ENCODE assay signal across 8 cellular contexts in the genomic region with DNA sequence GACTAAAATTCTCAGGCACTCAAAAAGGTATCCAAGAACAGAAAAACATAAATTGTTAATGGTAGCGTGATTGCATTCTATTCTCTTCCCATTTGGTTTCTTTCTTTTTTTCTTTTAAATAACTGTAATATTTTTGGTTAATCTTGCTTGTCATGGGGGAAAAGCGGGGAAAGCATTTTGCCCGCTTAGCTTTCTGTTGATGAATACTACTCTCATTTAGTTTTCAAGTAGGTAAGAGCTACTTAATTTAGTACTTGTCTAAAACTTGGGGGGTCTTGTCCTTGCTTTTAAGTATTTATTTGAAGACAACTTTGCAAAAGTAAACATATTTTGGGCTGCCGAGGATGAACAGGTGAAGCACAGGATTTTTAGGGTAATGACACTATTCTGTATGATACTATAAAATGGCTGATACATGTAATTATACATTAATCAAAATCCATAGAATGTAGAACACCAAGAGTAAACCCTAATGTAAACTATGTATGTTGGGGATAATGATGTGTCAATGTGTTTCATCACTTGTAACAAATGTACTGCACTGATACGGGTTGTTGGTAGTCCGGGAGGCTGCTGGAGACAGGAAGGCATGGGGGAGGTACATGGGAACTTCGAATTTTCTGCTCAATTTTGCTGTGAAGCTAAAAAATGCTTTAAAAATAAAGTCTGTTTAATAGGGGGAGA. TPM values are rescaled to one million over a fixed set of nuclear protein-coding genes. Genes with fewer than 3 reads are reported as not detected.
DNase-seq lines count a peak whose midpoint lies in the region; ATAC-seq and TF ChIP-seq lines count a peak whose summit lies in the region.

No MANE protein-coding gene starts in this region.

- WGBS in HUES64: 52% methylated on average over 5 of the region's 7 CpGs

- H3K36me3 ChIP-seq in ACC112 (ENCODE audit: insufficient read depth, low read length) (no peaks in the 10 kb centered on the region), HUES64 (ENCODE audit: insufficient read depth, low read length) (no peaks in the 10 kb centered on the region), brain microvascular endothelial cell (replicated peaks) (no peaks in the 10 kb centered on the region), muscle layer of duodenum (ENCODE audit: control insufficient read depth in 1 of 2, insufficient read depth in 2 of 2, low read length in 2 of 2) (peaks cover 0 to 6% of the 10 kb centered on the region in 2 donors)

- DNase-seq in brain microvascular endothelial cell (no peak), ecto neural progenitor cell (ENCODE audit: low spot score) (no peak), DMS153 treated with DMSO at 0.1 percent for 48 hours (lab: John Stamatoyannopoulos, UW; ENCODE audit: unreplicated experiment) (no peak)
- no peak for DNase-seq in stimulated activated CD4-positive, alpha-beta T cell treated with anti-CD3 and anti-CD28 coated beads, Interleukin-12 subunit alpha, Interleukin-12 subunit beta, amount 100 ng/mL, for 4 hours

- H3K27me3 ChIP-seq in ACC112 (ENCODE audit: insufficient read depth, low read length): no peaks in the 10 kb centered on the region
- H3K27me3 ChIP-seq in HUES64 (ENCODE audit: insufficient read depth, low read length): peaks cover 39% of the 10 kb centered on the region; the same call in 1 of the 2 replicates
- no peaks in the 10 kb centered on the region for H3K27me3 ChIP-seq in brain microvascular endothelial cell (replicated peaks)
- no peaks in the 10 kb centered on the region for H3K27me3 ChIP-seq in muscle layer of duodenum (ENCODE audit: low read depth, low read length)

- peaks cover 42% of the 10 kb centered on the region for H3K4me1 ChIP-seq in ACC112 (ENCODE audit: control insufficient read depth, insufficient read depth, low read length, unreplicated experiment)
- H3K4me1 ChIP-seq in HUES64 (ENCODE audit: insufficient read depth, low read length): peaks cover 18% of the 10 kb centered on the region
- H3K4me1 ChIP-seq in muscle layer of duodenum (ENCODE audit: control insufficient read depth in 1 of 2, insufficient read depth in 2 of 2, low read length in 2 of 2): peaks cover 4 to 13% of the 10 kb centered on the region in 2 donors

- in situ Hi-C loops in brain microvascular endothelial cell (cut with HindIII; ENCODE audit: low pct_ligation_motif_present, low sequenced_read_pairs): no loop called here

- peak overlapping the region; percentile 89 for H3K4me3 ChIP-seq in ACC112 (ENCODE audit: low read depth, low read length)
- H3K4me3 ChIP-seq in HUES64 (ENCODE audit: low read length): peak overlapping the region; percentile 92
- peak overlapping the region; percentile 89 for H3K4me3 ChIP-seq in brain microvascular endothelial cell (ENCODE audit: low read depth, low read length)
- H3K4me3 ChIP-seq in muscle layer of duodenum (ENCODE audit: low read depth in 1 of 2, low read length in 2 of 2): peak overlapping the region; percentile 59 to 88

- H3K79me2 ChIP-seq in ACC112 (ENCODE audit: control insufficient read depth, insufficient read depth, low read length, unreplicated experiment): peaks cover 41% of the 10 kb centered on the region

- no peak for TF ChIP-seq CTCF in brain microvascular endothelial cell (IDR thresholded peaks at IDR 0.05; ENCODE audit: low read depth, low read length, missing control alignments)

- no peak for ATAC-seq in GM18858 (IDR thresholded peaks at IDR 0.05; ENCODE audit: unreplicated experiment)

- H3K9me3 ChIP-seq in HUES64 (ENCODE audit: insufficient read depth, low read depth, low read length): no peaks in the 10 kb centered on the region
- no peaks in the 10 kb centered on the region for H3K9me3 ChIP-seq in muscle layer of duodenum (ENCODE audit: control insufficient read depth in 1 of 2, low read length in 2 of 2)

- H3K27ac ChIP-seq in ACC112 (ENCODE audit: low read depth, low read length): peak overlapping the region; percentile 95
- H3K27ac ChIP-seq in HUES64 (ENCODE audit: low read depth, low read length): no peak overlapping the region
- H3K27ac ChIP-seq in brain microvascular endothelial cell: peak overlapping the region; percentile 95
- peak overlapping the region; percentile 99 for H3K27ac ChIP-seq in muscle layer of duodenum (ENCODE audit: low read length)

- H3K9ac ChIP-seq in HUES64 (ENCODE audit: low read depth, low read length): peak overlapping the region; percentile 78; the same call in 1 of the 2 replicates

- H2AFZ ChIP-seq in ACC112 (ENCODE audit: low read length, unreplicated experiment): no peak overlapping the region

RNA-seq across cellular contexts. Expression of gene TES, which starts 1.7 kb away (rescaled TPM):
- polyA plus RNA-seq in HUES64 (2013, experiment 1 of 2): 20.9 TPM
- polyA plus RNA-seq in HUES64 (2013, experiment 2 of 2): 25.6 TPM
